In the genomic region with DNA sequence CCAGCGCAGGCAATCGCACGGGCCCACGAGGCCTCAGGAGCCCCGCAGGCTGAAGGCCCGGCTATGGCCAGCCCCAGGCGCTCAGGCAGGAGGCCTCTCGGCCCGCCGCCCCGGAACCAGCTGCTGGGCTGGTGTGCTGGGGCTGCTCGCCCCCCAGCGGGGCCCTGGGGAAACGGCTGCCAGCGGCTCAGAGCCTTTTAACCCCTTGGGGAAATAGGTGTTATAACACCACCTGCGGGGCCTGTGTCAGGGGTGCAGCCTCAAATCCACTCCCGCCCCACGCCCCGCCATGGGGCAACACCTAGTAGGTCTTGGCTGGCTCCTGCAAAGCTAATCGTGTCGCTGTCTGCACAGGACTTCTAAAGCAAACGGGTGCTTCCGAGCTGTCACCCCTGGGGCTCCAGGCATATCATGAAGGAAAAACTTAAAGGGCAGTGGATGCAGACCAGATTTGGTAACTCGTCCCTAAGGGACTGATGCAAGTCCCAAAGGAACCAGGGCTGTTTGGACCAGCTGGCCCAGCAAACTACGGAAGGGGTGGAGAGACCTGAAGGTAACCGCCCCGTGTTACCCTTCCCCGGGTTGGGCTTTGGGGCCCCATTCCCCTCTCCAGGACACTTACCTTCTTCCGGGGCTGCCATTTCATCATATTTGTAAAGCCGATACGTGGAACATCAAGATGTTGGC, we compare ENCODE assay signal across 8 cellular contexts.
DNase-seq lines count a peak whose midpoint lies in the region; ATAC-seq lines count a peak whose summit lies in the region.

No MANE protein-coding gene starts in this region.

- H3K27ac ChIP-seq in layer of hippocampus (ENCODE audit: low read depth, low read length): peak overlapping the region; percentile 68

- DNase-seq in ELR (ENCODE audit: low read depth) (peak; percentile 79), KG1 (lab: John Stamatoyannopoulos, UW) (peak; percentile 77), cortex of kidney (lab: John Stamatoyannopoulos, UW) (peak; percentile 32), NCI-H510A treated with DMSO at 0.1 percent for 48 hours (lab: John Stamatoyannopoulos, UW) (no peak)
- peak; percentile 55 for DNase-seq in activated CD4-positive, alpha-beta T cell treated with anti-CD3 and anti-CD28 coated beads, Interleukin-2, amount 50 U/mL, for 1 hour
- peak; percentile 84 for DNase-seq in stimulated activated CD4-positive, alpha-beta T cell treated with anti-CD3 and anti-CD28 coated beads, Interleukin-15, amount 100 ng/mL, for 24 hours

- ATAC-seq in HG03571 (IDR thresholded peaks at IDR 0.05; ENCODE audit: unreplicated experiment): no peak

- H3K27me3 ChIP-seq in layer of hippocampus (ENCODE audit: control insufficient read depth, insufficient read depth, low read length): no peaks in the 10 kb centered on the region
